In the genomic region with DNA sequence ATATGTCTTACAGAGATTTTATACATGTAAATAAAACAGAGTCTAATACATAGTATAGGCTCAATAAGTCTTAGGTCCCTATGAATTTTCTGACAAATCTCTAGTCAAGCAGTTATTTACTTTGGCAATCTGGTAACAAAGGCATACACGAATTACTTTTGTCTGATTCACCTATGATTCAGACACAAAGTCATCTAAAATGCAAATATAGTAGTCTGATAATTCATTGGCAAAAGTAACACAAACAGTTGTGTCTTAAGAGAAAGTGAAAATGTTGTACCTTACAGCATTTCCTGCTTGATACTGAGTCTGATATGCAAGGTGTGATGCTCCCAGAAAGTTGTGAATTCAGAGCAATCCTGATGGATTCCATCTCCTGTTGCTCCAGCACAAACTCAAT, we compare ENCODE assay signal across 13 cellular contexts.
DNase-seq lines count a peak whose midpoint lies in the region; ATAC-seq lines count a peak whose summit lies in the region.
"Had no signal": no experiment of that assay in that cellular context is flagged by ENCODE, and none has a peak within 500 bp of the region (broad histone marks: within the 10 kb centered on the region; RNA-seq: fewer than 3 reads in every experiment).

No MANE protein-coding gene starts in this region.

- no peak overlapping the region for H3K4me3 ChIP-seq in SJSA1

- H3K27ac ChIP-seq in SJSA1 (peak overlapping the region; percentile 33), epithelial cell of prostate (no peak overlapping the region)

- no peak for ATAC-seq in stimulated activated naive CD8-positive, alpha-beta T cell treated with anti-CD3 and anti-CD28 coated beads, Interleukin-15, Interleukin-2, amounts not matched to agents 100 U/mL and 50 U/mL, for 24 hours
- ATAC-seq in GM21619 (IDR thresholded peaks at IDR 0.05; ENCODE audit: unreplicated experiment) (no peak), HG02759 (IDR thresholded peaks at IDR 0.05; ENCODE audit: unreplicated experiment) (no peak)
- ATAC-seq: stimulated activated memory B cell treated with anti-CD40 and anti-IgM and Interleukin-4, amounts not matched to agents 10 μg/mL and 1 μg/mL and 100 μg/mL, for 72 hours had no signal

- DNase-seq in stimulated activated naive CD8-positive, alpha-beta T cell treated with anti-CD3 and anti-CD28 coated beads, Interleukin-15, Interleukin-2, amounts not matched to agents 100 U/mL and 50 U/mL, for 24 hours, result no peak
- peak in 1 of 2 experiments; percentile 58 for DNase-seq in SJSA1 (ENCODE audit: low read depth in 1 of 2, low spot score in 2 of 2)
- DNase-seq in epithelial cell of prostate (ENCODE audit: low read depth, low spot score), result peak; percentile 50
- DNase-seq in activated effector memory CD4-positive, alpha-beta T cell treated with anti-CD3 and anti-CD28 coated beads, Interleukin-2, amount 50 U/mL, for 16 hours, result no peak
- DNase-seq in cerebellar nuclear complex (lab: John Stamatoyannopoulos, UW), result no peak
- DNase-seq: CD8-positive, alpha-beta memory T cell; NCI-H2029; NK-92 treated with Interleukin-12 subunit alpha and Interleukin-12 subunit beta, amount 100 ng/mL, for 24 hours had no signal

- no peaks in the 10 kb centered on the region for H3K36me3 Mint-ChIP-seq in stimulated activated naive CD8-positive, alpha-beta T cell treated with anti-CD3 and anti-CD28 coated beads, Interleukin-15, Interleukin-2, amounts not matched to agents 100 ng/mL and 50 ng/mL, for 24 hours (ENCODE audit: low read depth)
- H3K36me3 Mint-ChIP-seq: brain; CD8-positive, alpha-beta memory T cell; stimulated activated memory B cell treated with anti-CD40 and anti-IgM and Interleukin-4, amounts not matched to agents 10 μg/mL and 1 μg/mL and 100 μg/mL, for 72 hours had no signal

- H3K9me3 ChIP-seq in SJSA1 (replicated peaks), result no peaks in the 10 kb centered on the region

- no peaks in the 10 kb centered on the region for H3K27me3 Mint-ChIP-seq in stimulated activated naive CD8-positive, alpha-beta T cell treated with anti-CD3 and anti-CD28 coated beads, Interleukin-15, Interleukin-2, amounts not matched to agents 100 ng/mL and 50 ng/mL, for 24 hours

- no peaks in the 10 kb centered on the region for H3K27me3 ChIP-seq in SJSA1 (replicated peaks)

- no peaks in the 10 kb centered on the region for H3K9me3 Mint-ChIP-seq in stimulated activated naive CD8-positive, alpha-beta T cell treated with anti-CD3 and anti-CD28 coated beads, Interleukin-15, Interleukin-2, amounts not matched to agents 100 ng/mL and 50 ng/mL, for 24 hours
- H3K9me3 Mint-ChIP-seq: brain; CD8-positive, alpha-beta memory T cell; stimulated activated memory B cell treated with anti-CD40 and anti-IgM and Interleukin-4, amounts not matched to agents 10 μg/mL and 1 μg/mL and 100 μg/mL, for 72 hours had no signal

- no peak overlapping the region for H3K4me3 Mint-ChIP-seq in stimulated activated naive CD8-positive, alpha-beta T cell treated with anti-CD3 and anti-CD28 coated beads, Interleukin-15, Interleukin-2, amounts not matched to agents 100 ng/mL and 50 ng/mL, for 24 hours
- H3K4me3 Mint-ChIP-seq: brain; stimulated activated memory B cell treated with anti-CD40 and anti-IgM and Interleukin-4, amounts not matched to agents 10 μg/mL and 1 μg/mL and 100 μg/mL, for 72 hours had no signal

- peaks cover 27% of the 10 kb centered on the region for H3K4me1 ChIP-seq in SJSA1 (replicated peaks)

- peaks cover 32% of the 10 kb centered on the region for H3K4me1 Mint-ChIP-seq in stimulated activated naive CD8-positive, alpha-beta T cell treated with anti-CD3 and anti-CD28 coated beads, Interleukin-15, Interleukin-2, amounts not matched to agents 100 ng/mL and 50 ng/mL, for 24 hours (ENCODE audit: low read depth)

- H3K27ac Mint-ChIP-seq in stimulated activated naive CD8-positive, alpha-beta T cell treated with anti-CD3 and anti-CD28 coated beads, Interleukin-15, Interleukin-2, amounts not matched to agents 100 ng/mL and 50 ng/mL, for 24 hours, result peak overlapping the region; percentile 49
- H3K27ac Mint-ChIP-seq: brain; stimulated activated memory B cell treated with anti-CD40 and anti-IgM and Interleukin-4, amounts not matched to agents 10 μg/mL and 1 μg/mL and 100 μg/mL, for 72 hours had no signal

- no peaks in the 10 kb centered on the region for H3K36me3 ChIP-seq in SJSA1
